In genomic region chr5:143770430-143770829, GRCh38 we compare ENCODE assay signal across 24 cellular contexts. TPM values are rescaled to one million over a fixed set of nuclear protein-coding genes. Genes with fewer than 3 reads are reported as not detected.
A peak's percentile ranks its signal among the peaks of the same experiment; 100 is the strongest.
DNase-seq lines count a peak whose midpoint lies in the region; ATAC-seq, FAIRE-seq and TF ChIP-seq lines count a peak whose summit lies in the region.
"Had no signal": no experiment of that assay in that cellular context is flagged by ENCODE, and none has a peak within 500 bp of the region (broad histone marks: within the 10 kb centered on the region; RNA-seq: fewer than 3 reads in every experiment).

No MANE protein-coding gene starts in this region.

- no peak overlapping the region for H3K9ac ChIP-seq in BLaER1
- no peak overlapping the region for H3K9ac ChIP-seq in H1 (replicated peaks in 1 of 4; ENCODE audit: extremely low read depth in 1 of 4, low read depth in 3 of 4, low read length in 3 of 4)

- H3F3A ChIP-seq in GM23338 (replicated peaks; ENCODE audit: low read depth): no peaks in the 10 kb centered on the region

- H3K9me3 ChIP-seq in BLaER1: no peaks in the 10 kb centered on the region
- no peaks in the 10 kb centered on the region for H3K9me3 ChIP-seq in H1 (ENCODE audit: insufficient read depth in 2 of 2, low read depth in 1 of 2, low read length in 1 of 2)
- peaks cover 0 to 8% (median 0%) of the 10 kb centered on the region in 11 donors for H3K9me3 ChIP-seq in heart right ventricle
- H3K9me3 ChIP-seq: A549 had no signal

- peak overlapping the region; percentile 51 for H3K4me2 ChIP-seq in BLaER1
- H3K4me2 ChIP-seq in GM23338: no peak overlapping the region
- H3K4me2 ChIP-seq in H1 (ENCODE audit: insufficient read depth in 1 of 2, low read depth in 2 of 2, low read length in 2 of 2): no peak overlapping the region
- H3K4me2 ChIP-seq: A549 had no signal

- H3K9me2 ChIP-seq in GM23338 (ENCODE audit: insufficient read depth): no peaks in the 10 kb centered on the region

- no peaks in the 10 kb centered on the region for H3K79me1 ChIP-seq in H1 (ENCODE audit: low read depth, low read length)

- 97% methylated on average over 3 of the region's 3 CpGs; no CpG with 5 or more reads in 1 of the 2 experiments for WGBS in H1 (ENCODE audit: extremely low coverage in 1 of 2, insufficient coverage in 1 of 2, insufficient read length in 1 of 2, insufficient replicate concordance in 2 of 2, low coverage in 1 of 2, low lambda C conversion rate in 2 of 2, missing lambda C conversion rate in 1 of 2), 2 experiments
- 88 to 90% methylated on average over 3 of the region's 3 CpGs for WGBS in heart right ventricle, 2 donors

- no peak for TF ChIP-seq EP300 in H1 (IDR thresholded peaks at IDR 0.05; ENCODE audit: borderline replicate concordance in 1 of 2, low read depth in 2 of 2, low read length in 2 of 2)

- TF ChIP-seq POLR2A in H1 (IDR thresholded peaks at IDR 0.05; ENCODE audit: control extremely low read depth in 1 of 2, low read depth in 2 of 2, low read length in 2 of 2): no peak

- no peak overlapping the region for H4K91ac ChIP-seq in H1 (replicated peaks; ENCODE audit: insufficient read length, low read length)

- H3K4me3 Mint-ChIP-seq in GM23338 (no peak overlapping the region), nephron (no peak overlapping the region)
- H3K4me3 Mint-ChIP-seq: CD8-positive, alpha-beta memory T cell had no signal

- H3K18ac ChIP-seq in H1 (ENCODE audit: extremely low read depth, low read length): no peak overlapping the region

- no peak overlapping the region for H3K56ac ChIP-seq in H1 (replicated peaks; ENCODE audit: insufficient read length, low read depth, low read length)

- H2BK120ac ChIP-seq in H1 (replicated peaks; ENCODE audit: low read depth, low read length): no peak overlapping the region

- ATAC-seq in GM23338 (no peak), heart right ventricle (no peak)
- ATAC-seq: A549 had no signal

- no peak overlapping the region; the same call in 1 of the 2 replicates for H3K27ac Mint-ChIP-seq in GM23338
- peak overlapping the region in 2 of 3 experiments; percentile 24 to 49 for H3K27ac Mint-ChIP-seq in nephron
- H3K27ac Mint-ChIP-seq: CD8-positive, alpha-beta memory T cell had no signal

- H3K36me3 Mint-ChIP-seq in GM23338 (ENCODE audit: low read depth) (no peaks in the 10 kb centered on the region), nephron (ENCODE audit: low read depth) (no peaks in the 10 kb centered on the region)

- CTCF ChIA-PET in H1 (lab: Charles Lee; ENCODE audit: partially characterized antibody): interaction anchor here (1.6 to 1.9 kb wide), 2 partner anchors 10 to 54 kb away, joined by 4 to 5 read pairs; no protein-coding TSS in a partner anchor

- H3K4me1 Mint-ChIP-seq in GM23338 (peaks cover 8% of the 10 kb centered on the region; the same call in 2 of the 3 replicates), nephron (peaks cover 30% of the 10 kb centered on the region)
- H3K4me1 Mint-ChIP-seq: CD8-positive, alpha-beta memory T cell had no signal

- no peak overlapping the region for H3K14ac ChIP-seq in H1 (ENCODE audit: insufficient read length)

- no peak overlapping the region for H2BK20ac ChIP-seq in H1 (ENCODE audit: low read length)

- H2AFZ ChIP-seq in GM23338: peak overlapping the region; percentile 80
- H2AFZ ChIP-seq in H1 (ENCODE audit: low read length): 0 out of 2 replicates have a peak overlapping the region, but pooled peaks have one; percentile 6

- H3K79me2 ChIP-seq in GM23338 (replicated peaks; ENCODE audit: insufficient read depth) (no peaks in the 10 kb centered on the region), H1 (ENCODE audit: control insufficient read depth in 1 of 2, insufficient read depth in 2 of 2, low read length in 2 of 2) (no peaks in the 10 kb centered on the region)

- H3K9me3 Mint-ChIP-seq in GM23338 (no peaks in the 10 kb centered on the region), nephron (no peaks in the 10 kb centered on the region)
- H3K9me3 Mint-ChIP-seq: CD8-positive, alpha-beta memory T cell had no signal

- H3K23me2 ChIP-seq in H1 (ENCODE audit: low read depth, low read length): no peaks in the 10 kb centered on the region

- POLR2A ChIA-PET in H1 (lab: Charles Lee; ENCODE audit: partially characterized antibody): no interaction called here

- DNase-seq in GM23338 (ENCODE audit: low spot score) (no peak), H1 (ENCODE audit: low read depth in 1 of 2, low spot score in 2 of 2) (no peak), heart right ventricle (no peak), C1 segment of cervical spinal cord (lab: John Stamatoyannopoulos, UW) (no peak)
- DNase-seq in activated CD4-positive, alpha-beta T cell treated with anti-CD3 and anti-CD28 coated beads for 1 hour: no peak
- DNase-seq: AML-193; CD8-positive, alpha-beta memory T cell; COR-L47; DMS 273 treated with DMSO at 0.1 percent for 48 hours; DMS53; HCEC 1CT; Karpas-422; KBM-7 had no signal

- H4K20me1 ChIP-seq in BLaER1 (no peaks in the 10 kb centered on the region), GM23338 (replicated peaks; ENCODE audit: insufficient read depth) (no peaks in the 10 kb centered on the region), H1 (replicated peaks in 1 of 2; ENCODE audit: control insufficient read depth in 1 of 2, insufficient read depth in 2 of 2, low read length in 2 of 2) (no peaks in the 10 kb centered on the region)

- no peak overlapping the region for H2AK5ac ChIP-seq in H1 (ENCODE audit: low read depth, low read length)

- H3K27me3 Mint-ChIP-seq in GM23338 (ENCODE audit: insufficient read depth, low read depth, poor library complexity) (peaks cover 2% of the 10 kb centered on the region), nephron (ENCODE audit: low read depth) (no peaks in the 10 kb centered on the region)

- no peaks in the 10 kb centered on the region for H3K27me3 ChIP-seq in BLaER1
- no peaks in the 10 kb centered on the region for H3K27me3 ChIP-seq in GM23338 (ENCODE audit: insufficient read depth)
- no peaks in the 10 kb centered on the region for H3K27me3 ChIP-seq in H1 (replicated peaks in 1 of 4; ENCODE audit: control insufficient read depth in 3 of 4, extremely low read depth in 1 of 4, insufficient read depth in 3 of 4, low read length in 3 of 4)
- no peaks in the 10 kb centered on the region for H3K27me3 ChIP-seq in heart right ventricle

- no peak overlapping the region for H3K23ac ChIP-seq in H1 (ENCODE audit: insufficient read length)

- H4K5ac ChIP-seq in H1 (ENCODE audit: insufficient read length, low read depth, low read length): no peak overlapping the region

- TF ChIP-seq CTCF in GM23338 (conservative IDR thresholded peaks at IDR 0.05; ENCODE audit: low read depth in 2 of 2) (no peak), H1 (IDR thresholded peaks at IDR 0.05; ENCODE audit: control extremely low read depth in 1 of 3, insufficient read depth in 1 of 3, low read depth in 1 of 3, low read length in 3 of 3) (no peak), nephron (IDR thresholded peaks at IDR 0.05; ENCODE audit: unreplicated experiment in 3 of 3) (no peak), heart right ventricle (IDR thresholded peaks at IDR 0.05) (no peak)

- intact Hi-C loops in heart right ventricle (cut with DNase I): no loop called here

- no peak overlapping the region for H4K8ac ChIP-seq in H1 (ENCODE audit: extremely low read depth, insufficient read depth, low read length)

- H3K4ac ChIP-seq in H1 (replicated peaks; ENCODE audit: insufficient read length, low read depth, low read length): no peak overlapping the region

- no peak overlapping the region for H2BK5ac ChIP-seq in H1 (ENCODE audit: low read depth, low read length)

- no peak overlapping the region for H2BK15ac ChIP-seq in H1 (ENCODE audit: low read length)

- peaks cover 25% of the 10 kb centered on the region for H3K4me1 ChIP-seq in BLaER1
- no peaks in the 10 kb centered on the region for H3K4me1 ChIP-seq in GM23338 (ENCODE audit: insufficient read depth)
- H3K4me1 ChIP-seq in H1 (replicated peaks in 1 of 4; ENCODE audit: control insufficient read depth in 3 of 4, insufficient read depth in 4 of 4, low read length in 3 of 4): no peaks in the 10 kb centered on the region
- H3K4me1 ChIP-seq in heart right ventricle: peaks cover 0 to 7% (median 0%) of the 10 kb centered on the region in 9 donors

- H3K36me3 ChIP-seq in BLaER1 (no peaks in the 10 kb centered on the region), GM23338 (ENCODE audit: insufficient read depth) (no peaks in the 10 kb centered on the region), H1 (ENCODE audit: control insufficient read depth in 2 of 4, insufficient read depth in 4 of 4, low read length in 3 of 4) (no peaks in the 10 kb centered on the region), heart right ventricle (no peaks in the 10 kb centered on the region)

- no peak for FAIRE-seq in H1 (lab: Jason Lieb, UNC)
- FAIRE-seq: A549, G401.6, GM12892, GM18507, H54 had no signal

- H3K27ac ChIP-seq in BLaER1: no peak overlapping the region
- H3K27ac ChIP-seq in GM23338 (ENCODE audit: low read depth): no peak overlapping the region
- no peak overlapping the region for H3K27ac ChIP-seq in H1 (ENCODE audit: low read depth, low read length)
- H3K27ac ChIP-seq in heart right ventricle: no peak overlapping the region
- H3K27ac ChIP-seq: 22Rv1, A549, HL-60 had no signal

- TF ChIP-seq RAD21 in H1 (IDR thresholded peaks at IDR 0.05 in 1 of 2, conservative IDR thresholded peaks at IDR 0.05 in 1 of 2; ENCODE audit: low read depth in 2 of 2, low read length in 2 of 2): no peak

- no peak overlapping the region for H2BK12ac ChIP-seq in H1 (ENCODE audit: low read depth, low read length)

- no peak overlapping the region for H3K4me3 ChIP-seq in BLaER1
- H3K4me3 ChIP-seq in GM23338: no peak overlapping the region
- no peak overlapping the region for H3K4me3 ChIP-seq in H1 (ENCODE audit: extremely low read depth in 1 of 4, insufficient read depth in 2 of 4, low read depth in 3 of 4, low read length in 4 of 4)
- no peak overlapping the region for H3K4me3 ChIP-seq in heart right ventricle
- H3K4me3 ChIP-seq: A549 had no signal

TF ChIP-seq in H1, 55 proteins besides CTCF, POLR2A, EP300 and RAD21 (continues in another document):
- TF ChIP-seq KDM1A (IDR thresholded peaks at IDR 0.05; ENCODE audit: borderline replicate concordance, low read length) (no peak), SP2 (IDR thresholded peaks at IDR 0.05; ENCODE audit: low read length) (no peak), FOSL1 (IDR thresholded peaks at IDR 0.05; ENCODE audit: insufficient read depth, low read depth, low read length) (no peak)

RNA-seq across cellular contexts. Expression of gene HMHB1, which starts 41.5 kb away (rescaled TPM):
- total RNA-seq in GM23338 (2014; rRNA removed; shearing (Covaris generic)): not detected in 2 replicates
- polyA plus RNA-seq in GM23338 (2016; fragmentation: Nextera tagmentation; extraction: Ambion mirVana): not detected in 2 replicates
- not detected in 2 replicates for total RNA-seq in H1 (2021; fragmentation: NEBNext Ultra II Directional; extraction: Animal tissue kit (Norgen Biotek cat#: 25700))
- not detected in 2 replicates for polyA plus RNA-seq in H1 (2011; rRNA removed)
- polyA plus RNA-seq in H1 (2011; cell fraction: cytosol; rRNA removed): not detected
- polyA plus RNA-seq in H1 (2011; cell fraction: nucleus; rRNA removed): not detected
- not detected in 4 replicates for polyA plus RNA-seq in H1 (2012, experiment 1 of 2)
- polyA plus RNA-seq in H1 (2012, experiment 2 of 2): not detected
- not detected for polyA plus RNA-seq in H1 (2013, experiment 1 of 2)
- not detected for polyA plus RNA-seq in H1 (2013, experiment 2 of 2)
- not detected in 2 replicates for polyA minus RNA-seq in H1 (2011; rRNA and poly(A)+ RNA removed)
- not detected for polyA minus RNA-seq in H1 (2011; cell fraction: cytosol; rRNA and poly(A)+ RNA removed)
- polyA minus RNA-seq in H1 (2011; cell fraction: nucleus; rRNA and poly(A)+ RNA removed): not detected
- total RNA-seq in heart right ventricle: not detected
- not detected for polyA plus RNA-seq in heart right ventricle
- total RNA-seq: CD8-positive, alpha-beta memory T cell; HT1080 had no signal
- polyA plus RNA-seq: A549; BJ; CD8-positive, alpha-beta memory T cell had no signal
